Comparison of ENCODE assay signal across 22 cellular contexts in genomic region chr1:43997979-43998378, GRCh38. TPM values are rescaled to one million over a fixed set of nuclear protein-coding genes. Genes with fewer than 3 reads are reported as not detected.
A peak's percentile ranks its signal among the peaks of the same experiment; 100 is the strongest.
DNase-seq lines count a peak whose midpoint lies in the region; FAIRE-seq and TF ChIP-seq lines count a peak whose summit lies in the region.
"Had no signal": no experiment of that assay in that cellular context is flagged by ENCODE, and none has a peak within 500 bp of the region (broad histone marks: within the 10 kb centered on the region; RNA-seq: fewer than 3 reads in every experiment).

No MANE protein-coding gene starts in this region.

- H2AK5ac ChIP-seq in mesendoderm (ENCODE audit: low read length): no peak overlapping the region

- H2BK120ac ChIP-seq in mesendoderm (ENCODE audit: low read depth, low read length): no peak overlapping the region

- no peak overlapping the region for H3K18ac ChIP-seq in mesendoderm (ENCODE audit: low read length)

- H3K9me3 ChIP-seq in mucosa of stomach (ENCODE audit: control insufficient read depth, low read length): no peaks in the 10 kb centered on the region
- H3K9me3 ChIP-seq in ovary: no peaks in the 10 kb centered on the region
- H3K9me3 ChIP-seq: HAP-1, SJCRH30 had no signal

- H3K27me3 ChIP-seq in mucosa of stomach (ENCODE audit: control insufficient read depth, insufficient read depth, low read length) (no peaks in the 10 kb centered on the region), mesendoderm (ENCODE audit: insufficient read depth, low read length, poor library complexity) (no peaks in the 10 kb centered on the region), ovary (no peaks in the 10 kb centered on the region)
- H3K27me3 ChIP-seq: SJCRH30 had no signal

- H4K5ac ChIP-seq in mesendoderm (ENCODE audit: low read length): no peak overlapping the region

- intact Hi-C loops in ovary (cut with DNase I): no loop called here

- CTCF ChIA-PET in RWPE1 (lab: Yijun Ruan, JAX): no interaction called here

- peak overlapping the region; percentile 87 for H3K27ac ChIP-seq in RWPE1
- H3K27ac ChIP-seq in mesendoderm (ENCODE audit: low read depth, low read length): no peak overlapping the region
- no peak overlapping the region for H3K27ac ChIP-seq in ovary
- H3K27ac ChIP-seq: SJCRH30 had no signal

- no peaks in the 10 kb centered on the region for H3K79me1 ChIP-seq in mesendoderm (ENCODE audit: low read length)

- no peak for TF ChIP-seq POLR2A in ovary (IDR thresholded peaks at IDR 0.05)

- no peak for TF ChIP-seq EP300 in ovary (IDR thresholded peaks at IDR 0.05)

- POLR2A ChIA-PET in RWPE1 (lab: Yijun Ruan, JAX; ENCODE audit: low non-redundant PET): no interaction called here

- H3K4me1 ChIP-seq in mucosa of stomach (ENCODE audit: control insufficient read depth, insufficient read depth, low read length): peaks cover 20% of the 10 kb centered on the region
- no peaks in the 10 kb centered on the region for H3K4me1 ChIP-seq in mesendoderm (ENCODE audit: control insufficient read depth, low read depth, low read length)
- no peaks in the 10 kb centered on the region for H3K4me1 ChIP-seq in ovary (ENCODE audit: insufficient read depth)

- H3K9ac ChIP-seq in mucosa of stomach (ENCODE audit: low read length) (peak overlapping the region; percentile 57), mesendoderm (ENCODE audit: low read length) (no peak overlapping the region)

- no peak overlapping the region for H3K4me3 ChIP-seq in mucosa of stomach (ENCODE audit: low read length)
- no peak overlapping the region for H3K4me3 ChIP-seq in mesendoderm (ENCODE audit: low read length)
- H3K4me3 ChIP-seq in ovary: no peak overlapping the region
- H3K4me3 ChIP-seq: GM12878, HAP-1, K562 had no signal

- peak; percentile 41 for DNase-seq in NCI-H748 (lab: John Stamatoyannopoulos, UW; ENCODE audit: unreplicated experiment)
- no peak for DNase-seq in NCI-H748 treated with DMSO at 0.1 percent for 48 hours (lab: John Stamatoyannopoulos, UW)
- no peak for DNase-seq in RWPE1 (ENCODE audit: low spot score)
- DNase-seq in urothelium cell line (ENCODE audit: low spot score): no peak
- DNase-seq in mesendoderm: no peak
- no peak for DNase-seq in ovary
- DNase-seq: EL, GDM1, GOT3, HFFc6, Kasumi-1, NCI-H1092 treated with DMSO at 0.1 percent for 48 hours, NCI-H1436, NCI-H1930, NCI-H2107, NCI-H524 treated with DMSO at 0.1 percent for 48 hours had no signal

- peak; percentile 13 for FAIRE-seq in urothelium cell line (lab: Jason Lieb, UNC)
- FAIRE-seq: GM12878, K562, RCC 7860 had no signal

- no peak overlapping the region for H2BK5ac ChIP-seq in mesendoderm (ENCODE audit: low read length)

- WGBS in mesendoderm (ENCODE audit: extremely low coverage, insufficient coverage, low lambda C conversion rate): no CpG with 5 or more reads among the region's 12 CpGs
- WGBS in ovary, 3 donors: 54 to 73% (median 69%) methylated on average over 12 of the region's 12 CpGs

- no peak overlapping the region for H2BK15ac ChIP-seq in mesendoderm (replicated peaks; ENCODE audit: low read depth)

- TF ChIP-seq CTCF in RWPE1 (conservative IDR thresholded peaks at IDR 0.05; ENCODE audit: low read depth): no peak
- TF ChIP-seq CTCF in ovary (IDR thresholded peaks at IDR 0.05): no peak

- no peak overlapping the region for H3K23ac ChIP-seq in mesendoderm (ENCODE audit: low read length)

- no peaks in the 10 kb centered on the region for H3K79me2 ChIP-seq in mesendoderm (ENCODE audit: control insufficient read depth, insufficient read depth, low read length)

- H3K4me2 ChIP-seq in mesendoderm (ENCODE audit: low read length): no peak overlapping the region

- no peaks in the 10 kb centered on the region for H3K36me3 ChIP-seq in mucosa of stomach (ENCODE audit: control insufficient read depth, insufficient read depth, low read length)
- no peaks in the 10 kb centered on the region for H3K36me3 ChIP-seq in mesendoderm (ENCODE audit: control insufficient read depth, insufficient read depth, low read length)
- H3K36me3 ChIP-seq in ovary: no peaks in the 10 kb centered on the region
- H3K36me3 ChIP-seq: SJCRH30 had no signal

- H3K4ac ChIP-seq in mesendoderm (ENCODE audit: low read depth, low read length): no peak overlapping the region

- H3K56ac ChIP-seq in mesendoderm (ENCODE audit: low read length): no peak overlapping the region

- no peak overlapping the region for H4K8ac ChIP-seq in mesendoderm (ENCODE audit: low read depth, low read length)

RNA-seq across cellular contexts. Expression of gene CCDC24, which starts 6.6 kb away (rescaled TPM):
- polyA plus RNA-seq in mesendoderm (2013, experiment 1 of 2): 4.0 TPM
- polyA plus RNA-seq in mesendoderm (2013, experiment 2 of 2): 5.2 TPM
- 10 to 100 TPM in 1 of 7 donors, 1 to 10 TPM in 6; 2.1 to 23.3 (median 7.3) TPM for total RNA-seq in ovary
- 1 to 10 TPM; 1.1 to 6.2 TPM for polyA plus RNA-seq in ovary

RNA-seq across cellular contexts. Expression of gene B4GALT2, which starts 19.0 kb away (rescaled TPM):
- polyA plus RNA-seq in mesendoderm (2013, experiment 1 of 2): 50.4 TPM
- 49.5 TPM for polyA plus RNA-seq in mesendoderm (2013, experiment 2 of 2)
- total RNA-seq in ovary: 10 to 100 TPM; 11.9 to 51.3 (median 33.9) TPM
- polyA plus RNA-seq in ovary: 10 to 100 TPM; 14.4 to 22.1 TPM

RNA-seq across cellular contexts. Expression of gene ATP6V0B, which starts 23.2 kb away (rescaled TPM):
- 56.2 TPM for polyA plus RNA-seq in mesendoderm (2013, experiment 1 of 2)
- 55.4 TPM for polyA plus RNA-seq in mesendoderm (2013, experiment 2 of 2)
- total RNA-seq in ovary: 100 to 1,000 TPM in 1 of 7 donors, 10 to 100 TPM in 6; 46.1 to 108 (median 66.9) TPM
- 10 to 100 TPM; 74.4 to 76.1 TPM for polyA plus RNA-seq in ovary

RNA-seq across cellular contexts. Expression of gene DPH2, which starts 28.2 kb away (rescaled TPM):
- 39.9 TPM for polyA plus RNA-seq in mesendoderm (2013, experiment 1 of 2)
- 39.4 TPM for polyA plus RNA-seq in mesendoderm (2013, experiment 2 of 2)
- 10 to 100 TPM in 6 of 7 donors, 1 to 10 TPM in 1; 7.2 to 27.0 (median 16.2) TPM for total RNA-seq in ovary
- polyA plus RNA-seq in ovary: 10 to 100 TPM in 1 of 2 donors, 1 to 10 TPM in 1; 8.5 to 12.7 TPM

RNA-seq across cellular contexts. Expression of gene SLC6A9, which starts 33.3 kb away (rescaled TPM):
- polyA plus RNA-seq in mesendoderm (2013, experiment 1 of 2): 16.1 TPM
- polyA plus RNA-seq in mesendoderm (2013, experiment 2 of 2): 15.8 TPM
- total RNA-seq in ovary: 10 to 100 TPM in 1 of 7 donors, 1 to 10 TPM in 6; 1.1 to 74.1 (median 4.6) TPM
- polyA plus RNA-seq in ovary: 10 to 100 TPM in 1 of 2 donors, 1 to 10 TPM in 1; 2.1 to 14.1 TPM
